Comparison of ENCODE assay signal across 8 cellular contexts in the genomic region with DNA sequence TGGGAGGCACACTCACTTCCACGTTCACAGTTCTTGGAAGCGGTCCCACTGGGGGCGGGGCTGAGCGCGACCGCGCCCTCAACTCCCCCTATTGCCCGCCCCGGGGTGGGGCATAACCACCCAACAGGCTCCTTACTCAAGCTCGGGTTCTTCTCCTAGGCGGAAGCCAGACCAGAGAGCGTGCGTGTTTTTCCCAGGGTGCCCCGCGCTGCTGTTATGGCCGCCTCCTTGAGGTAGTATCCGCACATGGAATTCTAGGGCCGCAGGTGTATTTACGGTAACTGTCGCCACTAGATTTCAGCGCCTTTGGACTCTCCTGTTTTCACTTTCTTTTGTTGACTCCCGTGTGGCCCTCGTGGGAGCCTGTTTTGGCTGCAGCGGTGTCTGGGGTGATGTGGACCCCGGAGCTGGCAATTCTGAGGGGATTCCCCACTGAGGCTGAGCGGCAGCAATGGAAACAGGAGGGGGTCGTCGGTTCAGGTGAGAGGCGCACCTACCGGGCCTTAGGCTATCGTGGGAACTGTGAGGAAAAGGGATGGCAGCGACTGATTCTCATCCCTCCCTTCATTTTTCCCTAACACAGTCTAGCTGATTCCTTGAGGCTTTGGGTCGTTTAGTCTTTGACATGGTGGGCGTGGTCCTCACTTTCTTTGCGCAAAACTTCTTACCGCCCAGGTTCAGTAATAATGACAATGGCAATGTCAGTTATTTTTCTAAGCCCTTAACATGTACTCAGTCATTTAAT. TPM values are rescaled to one million over a fixed set of nuclear protein-coding genes. Genes with fewer than 3 reads are reported as not detected.
DNase-seq lines count a peak whose midpoint lies in the region; ATAC-seq, FAIRE-seq and TF ChIP-seq lines count a peak whose summit lies in the region.

A gene (plus strand): TSS at position 150 of the 745 bp plus-strand sequence. CDS start 243 bp downstream, at position 393.

- DNase-seq in NCI-H2196 treated with DMSO at 0.1 percent for 48 hours (lab: John Stamatoyannopoulos, UW; ENCODE audit: unreplicated experiment) (peak; percentile 87), bronchial epithelial cell (ENCODE audit: low read depth) (peak; percentile 91), iPS-NIHi11 (ENCODE audit: low spot score) (peak; percentile 97), smooth muscle cell (lab: John Stamatoyannopoulos, UW; ENCODE audit: unreplicated experiment) (peak; percentile 70)

- ATAC-seq in GM18870 (IDR thresholded peaks at IDR 0.05; ENCODE audit: unreplicated experiment): peak; percentile 100
- ATAC-seq in HG03135 (IDR thresholded peaks at IDR 0.05; ENCODE audit: unreplicated experiment): peak; percentile 99

- peak within 1 kb of the TSS; percentile 64 for H3K9ac ChIP-seq in smooth muscle cell (ENCODE audit: low read depth)

- H3K27ac ChIP-seq in ACC112 (ENCODE audit: low read depth, low read length): peak within 1 kb of the TSS; percentile 46; the same call in 1 of the 2 replicates
- H3K27ac ChIP-seq in VCaP: peak within 1 kb of the TSS; percentile 64
- peak within 1 kb of the TSS; percentile 48 for H3K27ac ChIP-seq in smooth muscle cell (ENCODE audit: low read depth)

- H4K20me1 ChIP-seq in smooth muscle cell (ENCODE audit: low read depth): no peaks in the 10 kb centered on the region

- no peaks in the 10 kb centered on the region for H3F3A ChIP-seq in smooth muscle cell (ENCODE audit: low read depth)

- H3K27me3 ChIP-seq in ACC112 (ENCODE audit: insufficient read depth, low read length) (no peaks in the 10 kb centered on the region), bronchial epithelial cell (ENCODE audit: control insufficient read depth, insufficient read depth, low read length) (no peaks in the 10 kb centered on the region), smooth muscle cell (ENCODE audit: low read depth) (no peaks in the 10 kb centered on the region)

- WGBS in smooth muscle cell (ENCODE audit: low lambda C conversion rate): 2% methylated on average over 36 of the region's 36 CpGs

- H3K4me2 ChIP-seq in smooth muscle cell: peak within 1 kb of the TSS; percentile 93

- TF ChIP-seq CTCF in VCaP (conservative IDR thresholded peaks at IDR 0.05): no peak
- TF ChIP-seq CTCF in bronchial epithelial cell (IDR thresholded peaks at IDR 0.05; ENCODE audit: insufficient read depth, low read length, severe bottlenecking): no peak
- TF ChIP-seq CTCF in smooth muscle cell (IDR thresholded peaks at IDR 0.05; ENCODE audit: borderline replicate concordance, insufficient read depth, poor library complexity, severe bottlenecking): no peak

- H3K9me3 ChIP-seq in smooth muscle cell (replicated peaks; ENCODE audit: low read depth): no peaks in the 10 kb centered on the region

- no peak for FAIRE-seq in bronchial epithelial cell (lab: Jason Lieb, UNC)

- H3K4me1 ChIP-seq in ACC112 (ENCODE audit: control insufficient read depth, insufficient read depth, low read length, unreplicated experiment) (peaks cover 5% of the 10 kb centered on the region), smooth muscle cell (ENCODE audit: low read depth) (no peaks in the 10 kb centered on the region)

- H3K4me3 ChIP-seq in ACC112 (ENCODE audit: low read depth, low read length): peak within 1 kb of the TSS; percentile 100
- peak within 1 kb of the TSS; percentile 82 for H3K4me3 ChIP-seq in bronchial epithelial cell (ENCODE audit: low read depth, low read length)
- H3K4me3 ChIP-seq in smooth muscle cell: peak within 1 kb of the TSS; percentile 83

- peak within 1 kb of the TSS; percentile 100 for H2AFZ ChIP-seq in ACC112 (ENCODE audit: low read length, unreplicated experiment)
- peak within 1 kb of the TSS; percentile 87 for H2AFZ ChIP-seq in smooth muscle cell (ENCODE audit: low read depth)

- H3K79me2 ChIP-seq in ACC112 (ENCODE audit: control insufficient read depth, insufficient read depth, low read length, unreplicated experiment) (peaks cover 8% of the 10 kb centered on the region), smooth muscle cell (ENCODE audit: low read depth) (no peaks in the 10 kb centered on the region)

- no peaks in the 10 kb centered on the region for H3K36me3 ChIP-seq in ACC112 (ENCODE audit: insufficient read depth, low read length)
- H3K36me3 ChIP-seq in bronchial epithelial cell (ENCODE audit: control insufficient read depth, insufficient read depth, low read length): no peaks in the 10 kb centered on the region
- H3K36me3 ChIP-seq in smooth muscle cell (ENCODE audit: low read depth): no peaks in the 10 kb centered on the region

RNA-seq across cellular contexts. Expression of the gene that starts here (rescaled TPM):
- total RNA-seq in bronchial epithelial cell (15.9 and 25.3 TPM in 2 replicates), smooth muscle cell (12.1 and 13.3 TPM in 2 replicates)
- 9.2 and 11.6 TPM in 2 replicates for polyA plus RNA-seq in smooth muscle cell

Comparison
In these comparisons a context has a peak if more than half of its experiments do, and no peak if none do; other contexts are left out.
1. Peak in every context shown above with its lines: DNase-seq, ATAC-seq, H3K4me3 ChIP-seq and H3K27ac ChIP-seq.